ENCODE assay signal across 26 cellular contexts in genomic region chr13:100349594-100349993, GRCh38.
DNase-seq lines count a peak whose midpoint lies in the region; ATAC-seq, FAIRE-seq and TF ChIP-seq lines count a peak whose summit lies in the region.
"Had no signal": no experiment of that assay in that cellular context is flagged by ENCODE, and none has a peak within 500 bp of the region (broad histone marks: within the 10 kb centered on the region; RNA-seq: fewer than 3 reads in every experiment).

No MANE protein-coding gene starts in this region.

- FAIRE-seq in GM12891 (lab: Jason Lieb, UNC) = peak; percentile 9
- FAIRE-seq: pancreas had no signal

- H3K9me3 ChIP-seq in BLaER1 (peaks cover 24% of the 10 kb centered on the region), SJCRH30 (replicated peaks) (no peaks in the 10 kb centered on the region)
- H3K9me3 ChIP-seq: pancreas had no signal

- H3K27me3 ChIP-seq in BLaER1 (no peaks in the 10 kb centered on the region), SJCRH30 (no peaks in the 10 kb centered on the region)
- H3K27me3 ChIP-seq: heart right ventricle, pancreas had no signal

- DNase-seq in GM12891 (ENCODE audit: insufficient read length, low spot score) = no peak
- DNase-seq in NCI-H1930 (lab: John Stamatoyannopoulos, UW) = peak; percentile 17 to 52
- peak; percentile 14 to 64 for DNase-seq in SJCRH30
- DNase-seq: activated CD4-positive, alpha-beta T cell treated with anti-CD3 and anti-CD28 coated beads, Interleukin-2, amount 10 ng/mL, durations not matched to agents 7 days and 5 days; activated CD8-positive, alpha-beta memory T cell treated with anti-CD3 and anti-CD28 coated beads, Interleukin-2, amount 10 ng/mL, durations not matched to agents 7 days and 5 days; aorta; CD4-positive, CD25-positive, alpha-beta regulatory T cell; heart right ventricle; left colon; naive B cell; NCI-H1694; NCI-H774; pancreas; right cardiac atrium; SHP77; stimulated activated CD4-positive, alpha-beta T cell treated with anti-CD3 and anti-CD28 coated beads, Interleukin-12 subunit alpha, Interleukin-12 subunit beta, amount 100 ng/mL, for 4 hours; stimulated activated CD4-positive, alpha-beta T cell treated with anti-CD3 and anti-CD28 coated beads, Interleukin-4, amount 100 ng/mL, for 4 hours; stimulated activated naive CD8-positive, alpha-beta T cell treated with anti-CD3 and anti-CD28 coated beads, Interleukin-15, Interleukin-2, amounts not matched to agents 100 U/mL and 50 U/mL, for 24 hours; T-cell had no signal

- H3K4me3 ChIP-seq in BLaER1 (no peak overlapping the region), SJCRH30 (no peak overlapping the region)
- H3K4me3 ChIP-seq: heart right ventricle, pancreas had no signal

- no peaks in the 10 kb centered on the region for H3K36me3 ChIP-seq in BLaER1
- H3K36me3 ChIP-seq in SJCRH30 = 0 out of 2 replicates have a peak, but pooled peaks cover 5% of the 10 kb centered on the region
- H3K36me3 ChIP-seq: pancreas had no signal

- H3K4me1 ChIP-seq in BLaER1 (peaks cover 14% of the 10 kb centered on the region), SJCRH30 (peaks cover 16% of the 10 kb centered on the region)
- H3K4me1 ChIP-seq: pancreas had no signal

- no peak overlapping the region for H3K27ac ChIP-seq in BLaER1
- no peak overlapping the region for H3K27ac ChIP-seq in SJCRH30
- H3K27ac ChIP-seq: heart right ventricle, pancreas, VCaP had no signal

- no peaks in the 10 kb centered on the region for H4K20me1 ChIP-seq in BLaER1

- ATAC-seq in HG02884 (IDR thresholded peaks at IDR 0.05; ENCODE audit: unreplicated experiment) (no peak), GM21825 (IDR thresholded peaks at IDR 0.05; ENCODE audit: unreplicated experiment) (no peak), HG03354 (IDR thresholded peaks at IDR 0.05; ENCODE audit: poor library complexity, severe bottlenecking, unreplicated experiment) (no peak), GM19455 (IDR thresholded peaks at IDR 0.05; ENCODE audit: unreplicated experiment) (no peak)
- ATAC-seq: activated CD8-positive, alpha-beta memory T cell treated with anti-CD3 and anti-CD28 coated beads, Interleukin-2, amount 10 ng/mL, durations not matched to agents 7 days and 5 days; activated naive CD4-positive, alpha-beta T cell treated with anti-CD3 and anti-CD28 coated beads, Interleukin-2, amount 50 U/mL, for 72 hours; heart right ventricle; left colon; pancreas; right cardiac atrium; stimulated activated naive CD8-positive, alpha-beta T cell treated with anti-CD3 and anti-CD28 coated beads, Interleukin-15, Interleukin-2, amounts not matched to agents 100 U/mL and 50 U/mL, for 24 hours; T-cell had no signal

- no peak for TF ChIP-seq POLR2A in GM12891 (IDR thresholded peaks at IDR 0.05; ENCODE audit: low read depth, low read length)

- H3K4me2 ChIP-seq in BLaER1 = peak overlapping the region; percentile 55

- no peak overlapping the region for H3K9ac ChIP-seq in BLaER1

TF ChIP-seq in GM12891, 5 proteins besides CTCF, POLR2A, EP300 and RAD21:
- TF ChIP-seq SPI1 (IDR thresholded peaks at IDR 0.05; ENCODE audit: low read depth, low read length) (no peak), POLR2AphosphoS5 (IDR thresholded peaks at IDR 0.05; ENCODE audit: low read depth, low read length) (no peak), POU2F2 (IDR thresholded peaks at IDR 0.05; ENCODE audit: low read depth, low read length) (no peak), TAF1 (IDR thresholded peaks at IDR 0.05; ENCODE audit: low read depth, low read length) (no peak), PAX5 (IDR thresholded peaks at IDR 0.05; ENCODE audit: insufficient read depth, low read length, severe bottlenecking) (no peak)
TF ChIP-seq in GM12891: peak in this region for 0.
